Comparison of ENCODE assay signal across 1 cellular context in the genomic region with DNA sequence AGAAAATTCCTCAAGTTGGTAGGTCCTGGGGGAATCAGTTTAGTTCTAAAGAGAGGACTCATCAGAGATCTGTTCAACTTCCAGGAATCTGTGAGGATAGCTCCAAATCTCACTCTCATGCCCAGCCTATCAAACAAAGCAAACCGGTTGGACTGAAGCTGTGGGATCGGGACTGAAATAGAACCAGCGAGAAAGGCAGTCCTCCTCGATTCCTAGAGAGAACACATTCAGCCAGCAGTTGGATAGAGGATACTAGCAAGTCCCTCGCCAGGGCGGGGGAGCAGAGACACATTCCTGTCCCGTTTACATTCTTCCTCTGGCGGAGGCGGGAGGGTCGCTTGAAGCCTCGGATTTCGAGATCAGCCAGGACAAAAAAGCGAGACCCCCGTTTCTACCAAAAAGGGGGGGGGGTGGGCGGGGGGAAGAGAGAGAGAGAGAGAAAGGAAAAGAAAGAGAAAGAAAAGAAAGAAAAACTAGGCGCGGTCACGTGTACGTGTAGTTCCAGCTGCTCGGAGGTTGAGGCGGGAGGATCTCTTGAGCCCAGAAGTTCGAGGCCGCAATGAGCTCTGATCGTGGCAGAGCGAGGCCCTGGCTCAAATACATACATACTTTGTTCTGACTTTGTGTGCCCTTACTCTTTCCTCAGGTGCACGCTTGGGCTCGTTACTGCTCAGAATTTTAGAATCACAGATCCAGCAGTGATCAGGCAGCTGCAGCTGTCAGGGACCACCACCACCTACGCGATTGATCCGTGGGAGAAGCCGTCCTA.
TF ChIP-seq lines count a peak whose summit lies in the region.

No MANE protein-coding gene starts in this region.

TF ChIP-seq in HepG2, 621 proteins besides CTCF, POLR2A, EP300 and RAD21 (continued from another document and continues in another):
- TF ChIP-seq, protein P1, sequence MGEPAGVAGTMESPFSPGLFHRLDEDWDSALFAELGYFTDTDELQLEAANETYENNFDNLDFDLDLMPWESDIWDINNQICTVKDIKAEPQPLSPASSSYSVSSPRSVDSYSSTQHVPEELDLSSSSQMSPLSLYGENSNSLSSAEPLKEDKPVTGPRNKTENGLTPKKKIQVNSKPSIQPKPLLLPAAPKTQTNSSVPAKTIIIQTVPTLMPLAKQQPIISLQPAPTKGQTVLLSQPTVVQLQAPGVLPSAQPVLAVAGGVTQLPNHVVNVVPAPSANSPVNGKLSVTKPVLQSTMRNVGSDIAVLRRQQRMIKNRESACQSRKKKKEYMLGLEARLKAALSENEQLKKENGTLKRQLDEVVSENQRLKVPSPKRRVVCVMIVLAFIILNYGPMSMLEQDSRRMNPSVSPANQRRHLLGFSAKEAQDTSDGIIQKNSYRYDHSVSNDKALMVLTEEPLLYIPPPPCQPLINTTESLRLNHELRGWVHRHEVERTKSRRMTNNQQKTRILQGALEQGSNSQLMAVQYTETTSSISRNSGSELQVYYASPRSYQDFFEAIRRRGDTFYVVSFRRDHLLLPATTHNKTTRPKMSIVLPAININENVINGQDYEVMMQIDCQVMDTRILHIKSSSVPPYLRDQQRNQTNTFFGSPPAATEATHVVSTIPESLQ (CRISPR knock-in tag; conservative IDR thresholded peaks at IDR 0.05): peak; percentile 62; the same call in 1 of the 2 replicates
- TF ChIP-seq TAF15 (IDR thresholded peaks at IDR 0.05; ENCODE audit: low read depth, low read length, poor library complexity, severe bottlenecking) (no peak), TCF12 (IDR thresholded peaks at IDR 0.05) (no peak), TCF12 (CRISPR knock-in tag; IDR thresholded peaks at IDR 0.05) (no peak), ZSCAN12 (CRISPR knock-in tag; IDR thresholded peaks at IDR 0.05) (no peak), ZNF256 (CRISPR knock-in tag; conservative IDR thresholded peaks at IDR 0.05) (no peak), IKZF4 (CRISPR knock-in tag; IDR thresholded peaks at IDR 0.05; ENCODE audit: borderline replicate concordance, low read depth, not compliant biosample characterization) (no peak), SRY (CRISPR knock-in tag; IDR thresholded peaks at IDR 0.05) (no peak), KLF11 (CRISPR knock-in tag; IDR thresholded peaks at IDR 0.05) (no peak), NFYB (CRISPR knock-in tag; IDR thresholded peaks at IDR 0.05) (no peak; the same call in 1 of the 2 replicates), ZBTB42 (CRISPR knock-in tag; IDR thresholded peaks at IDR 0.05) (no peak), SNAPC2 (CRISPR knock-in tag; IDR thresholded peaks at IDR 0.05) (0 out of 2 replicates have a peak, but pooled peaks have one; percentile 9), TRIM24 (CRISPR knock-in tag; IDR thresholded peaks at IDR 0.05) (no peak), NBN (conservative IDR thresholded peaks at IDR 0.05) (no peak), PAWR (CRISPR knock-in tag; IDR thresholded peaks at IDR 0.05; ENCODE audit: borderline replicate concordance) (no peak), ZNF383 (CRISPR knock-in tag; IDR thresholded peaks at IDR 0.05; ENCODE audit: borderline replicate concordance) (no peak), ADNP (CRISPR knock-in tag; IDR thresholded peaks at IDR 0.05) (no peak), ZNF354B (CRISPR knock-in tag; IDR thresholded peaks at IDR 0.05) (no peak), ZNF615 (CRISPR knock-in tag; IDR thresholded peaks at IDR 0.05; ENCODE audit: borderline replicate concordance) (no peak), REL (CRISPR knock-in tag; conservative IDR thresholded peaks at IDR 0.05) (no peak), ZNF784 (CRISPR knock-in tag; IDR thresholded peaks at IDR 0.05; ENCODE audit: borderline replicate concordance) (peak; percentile 70; the same call in 1 of the 2 replicates), TBP (CRISPR knock-in tag; IDR thresholded peaks at IDR 0.05) (no peak), CENPX (CRISPR knock-in tag; IDR thresholded peaks at IDR 0.05) (no peak), ZNF609 (CRISPR knock-in tag; IDR thresholded peaks at IDR 0.05; ENCODE audit: borderline replicate concordance) (peak; percentile 56; the same call in 1 of the 2 replicates), SRSF1 (optimal IDR thresholded peaks at IDR 0.05; ENCODE audit: low read depth, low read length) (no peak), ZNF674 (CRISPR knock-in tag; IDR thresholded peaks at IDR 0.05; ENCODE audit: low read depth) (no peak), HNF4G (IDR thresholded peaks at IDR 0.05; ENCODE audit: borderline replicate concordance, low read depth, low read length) (no peak), HNF4G (CRISPR knock-in tag; IDR thresholded peaks at IDR 0.05; ENCODE audit: borderline replicate concordance, low read depth) (no peak), ZNF12 (CRISPR knock-in tag; IDR thresholded peaks at IDR 0.05) (0 out of 2 replicates have a peak, but pooled peaks have one; percentile 41), HHEX (CRISPR knock-in tag; IDR thresholded peaks at IDR 0.05) (peak; percentile 37; the same call in 1 of the 2 replicates), CCAR2 (optimal IDR thresholded peaks at IDR 0.05; ENCODE audit: low read depth, low read length) (no peak), ETV6 (CRISPR knock-in tag; conservative IDR thresholded peaks at IDR 0.05) (peak; percentile 71; the same call in 1 of the 2 replicates), FOXA3 (CRISPR knock-in tag; IDR thresholded peaks at IDR 0.05) (peak; percentile 64), FOSL2 (CRISPR knock-in tag; IDR thresholded peaks at IDR 0.05) (peak; percentile 56; the same call in 1 of the 2 replicates), RBAK (CRISPR knock-in tag; IDR thresholded peaks at IDR 0.05) (no peak), PHF5A (CRISPR knock-in tag; IDR thresholded peaks at IDR 0.05; ENCODE audit: low read depth, unreplicated experiment) (no peak), ZNF251 (CRISPR knock-in tag; IDR thresholded peaks at IDR 0.05) (no peak), KAT8 (CRISPR knock-in tag; IDR thresholded peaks at IDR 0.05) (peak; percentile 92), ZNF780A (CRISPR knock-in tag; IDR thresholded peaks at IDR 0.05) (no peak), REPIN1 (CRISPR knock-in tag; IDR thresholded peaks at IDR 0.05; ENCODE audit: borderline replicate concordance, low read depth) (peak; percentile 56; the same call in 1 of the 2 replicates), MYNN (CRISPR knock-in tag; IDR thresholded peaks at IDR 0.05; ENCODE audit: low read depth) (no peak; the same call in 1 of the 2 replicates), TOE1 (CRISPR knock-in tag; IDR thresholded peaks at IDR 0.05) (0 out of 2 replicates have a peak, but pooled peaks have one; percentile 19), AKAP8 (CRISPR knock-in tag; IDR thresholded peaks at IDR 0.05) (no peak), GLI4 (CRISPR knock-in tag; IDR thresholded peaks at IDR 0.05; ENCODE audit: borderline replicate concordance) (no peak), ZBTB8A (CRISPR knock-in tag; IDR thresholded peaks at IDR 0.05; ENCODE audit: borderline replicate concordance, low read depth) (no peak), ZNF891 (CRISPR knock-in tag; IDR thresholded peaks at IDR 0.05) (peak; percentile 66; the same call in 1 of the 2 replicates), ZBTB7B (CRISPR knock-in tag; IDR thresholded peaks at IDR 0.05) (peak; percentile 74), ZNF30 (CRISPR knock-in tag; IDR thresholded peaks at IDR 0.05) (peak; percentile 42; the same call in 1 of the 2 replicates)
- TF ChIP-seq, protein P2, sequence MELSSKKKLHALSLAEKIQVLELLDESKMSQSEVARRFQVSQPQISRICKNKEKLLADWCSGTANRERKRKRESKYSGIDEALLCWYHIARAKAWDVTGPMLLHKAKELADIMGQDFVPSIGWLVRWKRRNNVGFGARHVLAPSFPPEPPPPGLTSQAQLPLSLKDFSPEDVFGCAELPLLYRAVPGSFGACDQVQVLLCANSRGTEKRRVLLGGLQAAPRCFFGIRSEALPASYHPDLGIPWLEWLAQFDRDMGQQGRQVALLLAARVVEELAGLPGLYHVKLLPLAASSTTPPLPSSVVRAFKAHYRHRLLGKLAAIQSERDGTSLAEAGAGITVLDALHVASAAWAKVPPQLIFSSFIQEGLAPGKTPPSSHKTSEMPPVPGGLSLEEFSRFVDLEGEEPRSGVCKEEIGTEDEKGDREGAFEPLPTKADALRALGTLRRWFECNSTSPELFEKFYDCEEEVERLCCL (CRISPR knock-in tag; IDR thresholded peaks at IDR 0.05; ENCODE audit: borderline replicate concordance): no peak
- TF ChIP-seq, protein P3, sequence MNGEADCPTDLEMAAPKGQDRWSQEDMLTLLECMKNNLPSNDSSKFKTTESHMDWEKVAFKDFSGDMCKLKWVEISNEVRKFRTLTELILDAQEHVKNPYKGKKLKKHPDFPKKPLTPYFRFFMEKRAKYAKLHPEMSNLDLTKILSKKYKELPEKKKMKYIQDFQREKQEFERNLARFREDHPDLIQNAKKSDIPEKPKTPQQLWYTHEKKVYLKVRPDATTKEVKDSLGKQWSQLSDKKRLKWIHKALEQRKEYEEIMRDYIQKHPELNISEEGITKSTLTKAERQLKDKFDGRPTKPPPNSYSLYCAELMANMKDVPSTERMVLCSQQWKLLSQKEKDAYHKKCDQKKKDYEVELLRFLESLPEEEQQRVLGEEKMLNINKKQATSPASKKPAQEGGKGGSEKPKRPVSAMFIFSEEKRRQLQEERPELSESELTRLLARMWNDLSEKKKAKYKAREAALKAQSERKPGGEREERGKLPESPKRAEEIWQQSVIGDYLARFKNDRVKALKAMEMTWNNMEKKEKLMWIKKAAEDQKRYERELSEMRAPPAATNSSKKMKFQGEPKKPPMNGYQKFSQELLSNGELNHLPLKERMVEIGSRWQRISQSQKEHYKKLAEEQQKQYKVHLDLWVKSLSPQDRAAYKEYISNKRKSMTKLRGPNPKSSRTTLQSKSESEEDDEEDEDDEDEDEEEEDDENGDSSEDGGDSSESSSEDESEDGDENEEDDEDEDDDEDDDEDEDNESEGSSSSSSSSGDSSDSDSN (CRISPR knock-in tag; IDR thresholded peaks at IDR 0.05): peak; percentile 55
- TF ChIP-seq, protein P4, sequence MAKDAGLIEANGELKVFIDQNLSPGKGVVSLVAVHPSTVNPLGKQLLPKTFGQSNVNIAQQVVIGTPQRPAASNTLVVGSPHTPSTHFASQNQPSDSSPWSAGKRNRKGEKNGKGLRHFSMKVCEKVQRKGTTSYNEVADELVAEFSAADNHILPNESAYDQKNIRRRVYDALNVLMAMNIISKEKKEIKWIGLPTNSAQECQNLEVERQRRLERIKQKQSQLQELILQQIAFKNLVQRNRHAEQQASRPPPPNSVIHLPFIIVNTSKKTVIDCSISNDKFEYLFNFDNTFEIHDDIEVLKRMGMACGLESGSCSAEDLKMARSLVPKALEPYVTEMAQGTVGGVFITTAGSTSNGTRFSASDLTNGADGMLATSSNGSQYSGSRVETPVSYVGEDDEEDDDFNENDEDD (CRISPR knock-in tag; IDR thresholded peaks at IDR 0.05; ENCODE audit: borderline replicate concordance): peak; percentile 95
- TF ChIP-seq, protein P5, sequence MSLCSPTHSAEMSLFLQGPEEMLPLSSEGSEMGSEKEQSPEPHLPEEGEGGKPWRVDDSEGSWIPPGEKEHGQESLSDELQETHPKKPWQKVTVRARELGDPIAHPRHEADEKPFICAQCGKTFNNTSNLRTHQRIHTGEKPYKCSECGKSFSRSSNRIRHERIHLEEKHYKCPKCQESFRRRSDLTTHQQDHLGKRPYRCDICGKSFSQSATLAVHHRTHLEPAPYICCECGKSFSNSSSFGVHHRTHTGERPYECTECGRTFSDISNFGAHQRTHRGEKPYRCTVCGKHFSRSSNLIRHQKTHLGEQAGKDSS (CRISPR knock-in tag; IDR thresholded peaks at IDR 0.05; ENCODE audit: borderline replicate concordance, low read depth): peak; percentile 46; the same call in 1 of the 2 replicates
